Comparison of ENCODE assay signal across 9 cellular contexts in the genomic region with DNA sequence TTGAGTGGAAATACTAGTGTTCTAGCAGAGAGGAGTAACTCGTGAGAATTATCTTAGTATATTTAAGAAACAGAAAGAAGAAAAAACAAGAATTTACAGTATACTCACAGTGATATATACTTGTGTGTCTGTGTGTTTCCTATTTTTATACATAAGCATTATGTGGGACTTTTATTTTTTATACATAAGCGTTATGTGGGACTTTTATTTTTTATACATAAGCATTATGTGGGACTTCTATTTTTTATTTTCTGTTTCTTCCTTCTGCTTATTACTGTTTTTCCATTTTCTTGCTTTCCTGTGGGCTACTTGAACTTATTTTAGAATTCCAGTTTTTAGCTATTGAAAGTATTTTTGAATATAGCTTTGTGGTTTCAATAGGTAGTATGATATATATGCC.
"Had no signal": no experiment of that assay in that cellular context is flagged by ENCODE, and none has a peak within 500 bp of the region (broad histone marks: within the 10 kb centered on the region; RNA-seq: fewer than 3 reads in every experiment).

No MANE protein-coding gene starts in this region.

- H2AFZ ChIP-seq: GM23248 had no signal

- ATAC-seq: HCT116 had no signal

- H3K4me3 ChIP-seq: GM23248, HAP-1 had no signal

- H3K9ac ChIP-seq: GM23248 had no signal

- DNase-seq: GM23248, GOT3, H7, Kasumi-1, KG1 had no signal

- H3K36me3 ChIP-seq: HAP-1 had no signal

- H3K27ac ChIP-seq: GM23248, HL-60 had no signal

- FAIRE-seq: HTR-8/SVneo had no signal

- H3K4me1 ChIP-seq: HAP-1 had no signal
